In the genomic region with DNA sequence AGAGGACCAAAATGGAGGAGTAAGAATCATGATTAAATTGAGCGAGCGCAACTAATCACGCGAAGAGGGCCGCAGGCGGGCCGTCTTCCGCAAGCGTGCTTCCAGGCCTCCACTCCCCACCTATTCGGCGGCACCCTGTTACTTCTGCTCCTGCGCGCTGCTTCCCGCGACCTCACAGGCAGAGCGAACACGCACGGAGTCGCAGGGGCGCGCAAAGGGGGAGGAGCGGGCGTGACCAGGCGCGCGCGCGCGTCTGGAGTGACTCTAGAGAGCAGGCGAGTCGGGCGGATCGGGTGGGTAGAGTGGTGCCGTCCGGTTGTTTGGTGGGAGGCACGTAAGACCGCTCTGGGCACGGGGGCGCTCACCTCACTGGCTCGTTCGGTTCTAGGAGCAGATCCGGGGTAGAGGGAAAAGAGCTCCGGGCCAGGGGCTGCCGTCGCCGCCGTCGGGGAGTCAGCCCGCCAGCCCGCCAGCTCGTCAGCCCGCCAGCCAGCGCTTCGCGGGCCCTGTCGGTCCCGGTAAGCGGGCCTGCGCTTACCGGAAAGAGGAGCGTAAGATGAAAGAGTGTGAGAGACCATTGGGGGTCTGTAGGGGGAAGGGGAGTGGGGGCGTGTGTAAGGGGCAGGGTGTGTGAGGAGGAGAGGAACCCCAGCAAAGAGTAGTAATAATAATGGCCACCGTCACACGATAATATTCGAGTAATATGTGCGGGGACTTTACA, we compare ENCODE assay signal across 7 cellular contexts. TPM values are rescaled to one million over a fixed set of nuclear protein-coding genes. Genes with fewer than 3 reads are reported as not detected.
DNase-seq lines count a peak whose midpoint lies in the region; ATAC-seq and TF ChIP-seq lines count a peak whose summit lies in the region.

A gene (plus strand): TSS at position 377 of the 721 bp plus-strand sequence. CDS start 4,652 bp downstream, outside the sequence.

- H3K9me2 ChIP-seq in hepatocyte (replicated peaks; ENCODE audit: insufficient read depth) = no peaks in the 10 kb centered on the region

- peaks cover 36% of the 10 kb centered on the region for H4K20me1 ChIP-seq in hepatocyte (ENCODE audit: insufficient read depth, poor library complexity, severe bottlenecking)

- peak; percentile 96 to 98 for DNase-seq in NCI-H2081 (lab: John Stamatoyannopoulos, UW)
- peak; percentile 93 for DNase-seq in T1000 (lab: John Stamatoyannopoulos, UW)
- DNase-seq in astrocyte of the hippocampus (ENCODE audit: low read depth, low spot score) = peak; percentile 99
- peak; percentile 98 for DNase-seq in hepatocyte (ENCODE audit: low spot score)
- DNase-seq in retinal pigment epithelial cell (ENCODE audit: low read depth) = peak; percentile 94

- ATAC-seq in GM18508 (IDR thresholded peaks at IDR 0.05; ENCODE audit: insufficient read depth, unreplicated experiment) = peak; percentile 59
- peak; percentile 61 for ATAC-seq in HG03025 (IDR thresholded peaks at IDR 0.05; ENCODE audit: low FRiP score, unreplicated experiment)

- peaks cover 49% of the 10 kb centered on the region for H3K79me2 ChIP-seq in hepatocyte

- peak within 1 kb of the TSS; percentile 88 for H2AFZ ChIP-seq in hepatocyte

- no peak for TF ChIP-seq CTCF in hepatocyte (IDR thresholded peaks at IDR 0.05; ENCODE audit: poor library complexity)
- no peak for TF ChIP-seq CTCF in retinal pigment epithelial cell (conservative IDR thresholded peaks at IDR 0.05; ENCODE audit: low read depth, low read length)

- H3K4me1 ChIP-seq in hepatocyte (ENCODE audit: insufficient read depth) = peaks cover 12% of the 10 kb centered on the region

- H3K27ac ChIP-seq in hepatocyte = peak within 1 kb of the TSS; percentile 94

- no peaks in the 10 kb centered on the region for H3K36me3 ChIP-seq in hepatocyte (replicated peaks; ENCODE audit: insufficient read depth, low read depth)

- peak within 1 kb of the TSS; percentile 80 for H3K4me3 ChIP-seq in hepatocyte
- H3K4me3 ChIP-seq in retinal pigment epithelial cell (ENCODE audit: low read length) = peak within 1 kb of the TSS; percentile 92

- H3K27me3 ChIP-seq in hepatocyte = no peaks in the 10 kb centered on the region

- no peaks in the 10 kb centered on the region for H3K9me3 ChIP-seq in hepatocyte (ENCODE audit: low read depth)

- peak within 1 kb of the TSS; percentile 85 for H3K4me2 ChIP-seq in hepatocyte

- WGBS in hepatocyte (ENCODE audit: low lambda C conversion rate, missing lambda C conversion rate) = 1% methylated on average over 64 of the region's 66 CpGs

RNA-seq across cellular contexts. Expression of the gene that starts here (rescaled TPM):
- 63.9 and 84.0 TPM in 2 replicates for total RNA-seq in hepatocyte
- 42.0 and 46.7 TPM in 2 replicates for polyA plus RNA-seq in hepatocyte

Comparison
In these comparisons a context has a peak if more than half of its experiments do, and no peak if none do; other contexts are left out.
1. Peak in every context shown above with its lines: DNase-seq, ATAC-seq, H3K4me3 ChIP-seq and H3K27ac ChIP-seq.